In the genomic region with DNA sequence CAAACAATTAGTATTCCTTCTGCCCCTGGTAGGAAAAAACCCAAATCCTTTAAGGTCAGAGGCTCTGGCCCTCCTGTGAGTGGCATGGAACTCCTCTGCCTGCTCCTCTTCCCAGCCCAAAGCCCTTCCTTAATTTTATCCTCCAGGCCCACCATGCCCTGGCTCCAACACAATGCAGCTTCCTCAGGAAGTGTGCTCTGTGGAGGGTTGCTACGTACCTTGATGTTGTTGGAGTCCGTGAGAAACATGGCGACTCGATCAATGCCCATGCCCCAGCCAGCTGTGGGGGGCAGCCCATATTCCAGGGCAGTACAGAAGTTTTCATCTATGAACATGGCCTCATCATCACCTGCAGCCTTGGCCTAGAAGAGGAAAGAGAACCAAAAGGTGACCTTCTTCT, we compare ENCODE assay signal across 1 cellular context.
TF ChIP-seq lines count a peak whose summit lies in the region.

No MANE protein-coding gene starts in this region.

TF ChIP-seq in endothelial cell of umbilical vein, 7 proteins besides CTCF, POLR2A, EP300 and RAD21:
- no peak for TF ChIP-seq EZH2 (IDR thresholded peaks at IDR 0.05; ENCODE audit: borderline replicate concordance, low read depth, low read length, severe bottlenecking)
- TF ChIP-seq FOS (IDR thresholded peaks at IDR 0.05; ENCODE audit: borderline replicate concordance, insufficient read depth, low read length) = no peak
- TF ChIP-seq GATA2 (IDR thresholded peaks at IDR 0.05; ENCODE audit: insufficient read depth, insufficient read length, low read depth, low read length) = no peak
- no peak for TF ChIP-seq MYC (IDR thresholded peaks at IDR 0.05; ENCODE audit: low read depth, low read length)
- no peak for TF ChIP-seq JUN (IDR thresholded peaks at IDR 0.05; ENCODE audit: borderline replicate concordance, insufficient read depth, insufficient read length, low read depth)
- TF ChIP-seq, protein P1, sequence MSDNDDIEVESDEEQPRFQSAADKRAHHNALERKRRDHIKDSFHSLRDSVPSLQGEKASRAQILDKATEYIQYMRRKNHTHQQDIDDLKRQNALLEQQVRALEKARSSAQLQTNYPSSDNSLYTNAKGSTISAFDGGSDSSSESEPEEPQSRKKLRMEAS (IDR thresholded peaks at IDR 0.05; ENCODE audit: insufficient read depth, insufficient read length) = no peak
- TF ChIP-seq POLR2AphosphoS5 (IDR thresholded peaks at IDR 0.05; ENCODE audit: insufficient read depth, low read depth, low read length) = no peak
TF ChIP-seq in endothelial cell of umbilical vein: peak in this region for 0.
